8 cellular contexts compared by ENCODE assay signal in the genomic region with DNA sequence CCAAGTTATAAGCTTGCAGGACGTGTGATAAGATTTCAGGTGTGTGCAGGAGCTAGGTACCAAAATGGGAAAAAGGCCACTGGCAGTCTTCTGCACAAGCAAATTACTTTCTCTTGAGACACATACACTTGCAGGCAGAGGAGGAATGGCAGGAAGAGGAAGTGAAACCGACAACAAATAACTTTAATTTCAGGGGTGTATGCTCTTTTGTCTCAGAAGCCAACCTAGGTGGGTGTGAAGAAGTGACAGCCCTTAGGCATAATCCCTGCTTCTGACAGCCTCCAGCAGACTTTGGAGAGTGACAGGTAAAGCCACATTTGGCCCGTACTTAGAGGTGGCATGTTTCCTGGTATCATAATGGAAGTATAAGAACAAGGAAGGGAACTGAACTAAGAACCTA.
DNase-seq lines count a peak whose midpoint lies in the region; ATAC-seq and TF ChIP-seq lines count a peak whose summit lies in the region.

No MANE protein-coding gene starts in this region.

- peaks cover 43% of the 10 kb centered on the region for H3K4me1 Mint-ChIP-seq in dendritic cell treated with granulocyte-macrophage colony-stimulating factor and Interleukin-4, amounts not matched to agents 40 ng/mL and 50 ng/mL, for 4 days (ENCODE audit: low read depth)

- DNase-seq in GM10266 (ENCODE audit: extremely low spot score) (peak; percentile 52), NCI-H2196 treated with DMSO at 0.1 percent for 48 hours (lab: John Stamatoyannopoulos, UW; ENCODE audit: unreplicated experiment) (no peak), mucosa of gallbladder (ENCODE audit: low spot score) (no peak), COLO668 (lab: John Stamatoyannopoulos, UW; ENCODE audit: unreplicated experiment) (no peak), posterior vena cava (ENCODE audit: low spot score) (no peak)

- H3K4me3 Mint-ChIP-seq in dendritic cell treated with granulocyte-macrophage colony-stimulating factor and Interleukin-4, amounts not matched to agents 40 ng/mL and 50 ng/mL, for 4 days = no peak overlapping the region

- peak; percentile 98 for ATAC-seq in GM21381 (IDR thresholded peaks at IDR 0.05; ENCODE audit: unreplicated experiment)
- peak; percentile 97 for ATAC-seq in HG03558 (IDR thresholded peaks at IDR 0.05; ENCODE audit: extremely low read depth, unreplicated experiment)

- intact Hi-C loops in dendritic cell treated with granulocyte-macrophage colony-stimulating factor and Interleukin-4, amounts not matched to agents 40 ng/mL and 50 ng/mL, for 4 days (cut with micrococcal nuclease) = loop anchor here (10.0 kb wide), 1 partner anchor 150 kb away; a partner anchor contains a TSS
- intact Hi-C loops in posterior vena cava (cut with DNase I) = no loop called here

- H3K27ac Mint-ChIP-seq in dendritic cell treated with granulocyte-macrophage colony-stimulating factor and Interleukin-4, amounts not matched to agents 40 ng/mL and 50 ng/mL, for 4 days = peak overlapping the region; percentile 60

- no peaks in the 10 kb centered on the region for H3K36me3 Mint-ChIP-seq in dendritic cell treated with granulocyte-macrophage colony-stimulating factor and Interleukin-4, amounts not matched to agents 40 ng/mL and 50 ng/mL, for 4 days (ENCODE audit: low read depth)

- H3K27me3 Mint-ChIP-seq in dendritic cell treated with granulocyte-macrophage colony-stimulating factor and Interleukin-4, amounts not matched to agents 40 ng/mL and 50 ng/mL, for 4 days = peaks cover 6% of the 10 kb centered on the region

- no peaks in the 10 kb centered on the region for H3K9me3 Mint-ChIP-seq in dendritic cell treated with granulocyte-macrophage colony-stimulating factor and Interleukin-4, amounts not matched to agents 40 ng/mL and 50 ng/mL, for 4 days

- no peak for TF ChIP-seq CTCF in GM10266 (IDR thresholded peaks at IDR 0.05; ENCODE audit: control insufficient read depth, insufficient read depth, low read depth, missing control alignments)
